ENCODE assay signal across 8 cellular contexts in the genomic region with DNA sequence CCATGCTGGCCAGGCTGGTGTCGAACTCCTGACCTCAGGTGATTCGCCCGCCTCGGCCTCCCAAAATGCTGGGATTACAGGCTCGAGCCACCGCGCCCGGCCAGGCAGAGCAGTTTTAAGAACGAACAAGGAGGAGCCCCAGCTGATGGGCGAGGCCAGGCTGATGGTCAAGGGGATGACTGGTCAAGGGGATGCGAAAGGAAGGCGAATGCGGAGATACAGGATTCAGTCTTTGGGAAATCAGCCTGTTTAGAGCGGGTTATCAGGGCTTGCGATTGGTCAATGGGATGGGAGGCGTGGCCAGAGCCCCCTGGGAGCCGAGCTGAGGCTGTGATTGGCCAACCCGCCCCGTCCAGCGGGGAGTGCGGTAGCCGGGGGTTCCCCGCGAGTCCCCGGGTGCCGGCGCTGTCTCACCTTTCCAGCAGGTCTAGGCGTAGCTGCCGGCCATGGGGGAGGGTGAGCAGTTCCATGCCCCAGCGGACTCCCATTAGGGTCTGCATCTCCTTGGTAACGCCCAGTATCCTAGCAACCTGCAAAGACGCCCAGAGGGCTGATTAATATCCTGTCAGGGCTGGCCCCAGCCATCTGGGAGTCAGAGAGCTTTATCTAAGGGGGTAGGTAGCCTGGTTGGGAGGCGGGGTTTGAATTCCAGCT. TPM values are rescaled to one million over a fixed set of nuclear protein-coding genes. Genes with fewer than 3 reads are reported as not detected.
DNase-seq lines count a peak whose midpoint lies in the region; ATAC-seq, FAIRE-seq and TF ChIP-seq lines count a peak whose summit lies in the region.

No MANE protein-coding gene starts in this region.

- 41% methylated on average over 30 of the region's 33 CpGs for WGBS in HepG2 (ENCODE audit: low lambda C conversion rate)
- WGBS in right lobe of liver (ENCODE audit: insufficient coverage, low coverage, low lambda C conversion rate, missing lambda C conversion rate): 39% methylated on average over 17 of the region's 33 CpGs

- no TSS peak for BruUV-seq in HepG2 (replicated peaks; lab: Mats Ljungman, UMichigan)

- POLR2A ChIA-PET in HepG2 (lab: Yijun Ruan, JAX): no interaction called here

- H3K4me1 Mint-ChIP-seq in activated naive CD8-positive, alpha-beta T cell treated with anti-CD3 and anti-CD28 coated beads for 36 hours: peaks cover 8% of the 10 kb centered on the region

- H3K36me3 ChIP-seq in HepG2 (replicated peaks in 1 of 2; ENCODE audit: control insufficient read depth in 1 of 2, insufficient read depth in 2 of 2, low read length in 2 of 2): no peaks in the 10 kb centered on the region
- no peaks in the 10 kb centered on the region for H3K36me3 ChIP-seq in right lobe of liver
- no peaks in the 10 kb centered on the region for H3K36me3 ChIP-seq in uterus

- H3K9me3 Mint-ChIP-seq in activated naive CD8-positive, alpha-beta T cell treated with anti-CD3 and anti-CD28 coated beads for 36 hours: no peaks in the 10 kb centered on the region

- CTCF ChIA-PET in HepG2 (lab: Yijun Ruan, JAX; ENCODE audit: low intra/inter-chr PET ratio, low total read pairs): no interaction called here

- H3K4me1 ChIP-seq in HepG2 (ENCODE audit: insufficient read depth, low read length): peaks cover 22% of the 10 kb centered on the region
- no peaks in the 10 kb centered on the region for H3K4me1 ChIP-seq in right lobe of liver
- no peaks in the 10 kb centered on the region for H3K4me1 ChIP-seq in uterus

- no peak for TF ChIP-seq RAD21 in HepG2 (CRISPR knock-in tag; IDR thresholded peaks at IDR 0.05)

- no peak for DNase-seq in HepG2 (ENCODE audit: low spot score)
- no peak for DNase-seq in right lobe of liver
- no peak for DNase-seq in activated naive CD8-positive, alpha-beta T cell treated with anti-CD3 and anti-CD28 coated beads for 36 hours
- DNase-seq in uterus: peak; percentile 40 to 62
- no peak for DNase-seq in SW 1271 (lab: John Stamatoyannopoulos, UW)
- no peak for DNase-seq in RKO (ENCODE audit: low spot score)

- in situ Hi-C loops in HepG2 (cut with HindIII; ENCODE audit: extremely low pct_ligation_motif_present, low pct_unique_long_range_greater_than_20kb): no loop called here

- no peak overlapping the region for H3K4me2 ChIP-seq in HepG2 (ENCODE audit: low read depth, low read length)

- TF ChIP-seq POLR2A in HepG2 (IDR thresholded peaks at IDR 0.05; ENCODE audit: insufficient read depth in 1 of 2, low read depth in 2 of 2, low read length in 2 of 2) (no peak), right lobe of liver (IDR thresholded peaks at IDR 0.05) (no peak), uterus (IDR thresholded peaks at IDR 0.05) (no peak)

- no peak overlapping the region for H2AFZ ChIP-seq in HepG2 (ENCODE audit: low read length)

- H3K27ac ChIP-seq in HepG2 (ENCODE audit: extremely low read length, insufficient read depth, low read length) (no peak overlapping the region), right lobe of liver (no peak overlapping the region), uterus (peak overlapping the region in 1 of 2 donors; percentile 72)

- FAIRE-seq in HepG2 (lab: Jason Lieb, UNC): no peak

- no peak overlapping the region for H3K4me3 ChIP-seq in HepG2 (replicated peaks in 1 of 3; ENCODE audit: insufficient read depth in 1 of 3, low read depth in 2 of 3, low read length in 3 of 3)
- peak overlapping the region in 1 of 3 donors; percentile 16 for H3K4me3 ChIP-seq in right lobe of liver
- peak overlapping the region; percentile 50 for H3K4me3 ChIP-seq in iPS-18c (ENCODE audit: insufficient read depth, low read depth, low read length)
- H3K4me3 ChIP-seq in uterus: no peak overlapping the region

- peak overlapping the region; percentile 8 for H3K27ac Mint-ChIP-seq in activated naive CD8-positive, alpha-beta T cell treated with anti-CD3 and anti-CD28 coated beads for 36 hours

- TF ChIP-seq CTCF in HepG2 (CRISPR knock-in tag; IDR thresholded peaks at IDR 0.05) (no peak), right lobe of liver (IDR thresholded peaks at IDR 0.05) (no peak), uterus (IDR thresholded peaks at IDR 0.05) (no peak)

- peaks cover 5 to 55% of the 10 kb centered on the region in 2 experiments; a peak in 4 of 5 replicates for H3K27me3 ChIP-seq in HepG2 (ENCODE audit: control insufficient read depth in 1 of 2, insufficient read depth in 2 of 2, low read length in 2 of 2)
- H3K27me3 ChIP-seq in right lobe of liver: peaks cover 0 to 8% of the 10 kb centered on the region in 2 donors
- no peaks in the 10 kb centered on the region for H3K27me3 ChIP-seq in uterus

- TF ChIP-seq EP300 in HepG2 (IDR thresholded peaks at IDR 0.05; ENCODE audit: low read depth in 2 of 2, low read length in 2 of 2) (no peak), HepG2 (CRISPR knock-in tag; IDR thresholded peaks at IDR 0.05; ENCODE audit: borderline replicate concordance) (no peak)

- intact Hi-C loops in HepG2 (cut with micrococcal nuclease; ENCODE audit: unreplicated experiment): no loop called here
- intact Hi-C loops in right lobe of liver (cut with DNase I): no loop called here
- intact Hi-C loops in uterus (cut with DNase I; ENCODE audit: low total_unique reads): no loop called here

- ATAC-seq in HepG2 (peak; percentile 9; the same call in 1 of the 3 replicates), right lobe of liver (no peak), GM18868 (IDR thresholded peaks at IDR 0.05; ENCODE audit: unreplicated experiment) (no peak)

- H3K79me2 ChIP-seq in HepG2 (ENCODE audit: insufficient read depth, low read length): no peaks in the 10 kb centered on the region

- no peak overlapping the region for H3K9ac ChIP-seq in HepG2 (ENCODE audit: insufficient read depth, low read depth, low read length)

- H3K9me3 ChIP-seq in HepG2 (ENCODE audit: low read length): no peaks in the 10 kb centered on the region
- no peaks in the 10 kb centered on the region for H3K9me3 ChIP-seq in right lobe of liver
- no peaks in the 10 kb centered on the region for H3K9me3 ChIP-seq in iPS-18c (ENCODE audit: control insufficient read depth, insufficient read depth, low read length)
- H3K9me3 ChIP-seq in uterus: no peaks in the 10 kb centered on the region

- no peaks in the 10 kb centered on the region for H4K20me1 ChIP-seq in HepG2 (ENCODE audit: insufficient read depth, low read length)

- peaks cover 5% of the 10 kb centered on the region for H3K36me3 Mint-ChIP-seq in activated naive CD8-positive, alpha-beta T cell treated with anti-CD3 and anti-CD28 coated beads for 36 hours

- H3K27me3 Mint-ChIP-seq in activated naive CD8-positive, alpha-beta T cell treated with anti-CD3 and anti-CD28 coated beads for 36 hours: no peaks in the 10 kb centered on the region

- H3K4me3 Mint-ChIP-seq in activated naive CD8-positive, alpha-beta T cell treated with anti-CD3 and anti-CD28 coated beads for 36 hours: no peak overlapping the region

RNA-seq across cellular contexts. Expression of gene TOR2A, which starts 7.5 kb away (rescaled TPM):
- total RNA-seq in HepG2 (2016; rRNA removed; fragmentation: Illumina TruSeq; extraction: Trizol) (5.5 and 7.2 TPM in 2 replicates), right lobe of liver (10 to 100 TPM in 2 of 6 experiments, 1 to 10 TPM in 4; 6.1 to 15.3 (median 7.7) TPM), uterus (10 to 100 TPM in 2 of 4 donors, 1 to 10 TPM in 2; 2.0 to 73.8 (median 7.0) TPM)
- total RNA-seq in HepG2 (2016; cell fraction: cytosol; rRNA removed; fragmentation: Illumina TruSeq; extraction: Trizol; ENCODE audit: low read depth): 5.2 and 7.3 TPM in 2 replicates
- 4.5 and 7.9 TPM in 2 replicates for total RNA-seq in HepG2 (2016; cell fraction: insoluble cytoplasmic fraction; rRNA removed; fragmentation: Illumina TruSeq; extraction: Trizol)
- 7.9 and 11.8 TPM in 2 replicates for total RNA-seq in HepG2 (2016; cell fraction: membrane; rRNA removed; fragmentation: Illumina TruSeq; extraction: Trizol)
- total RNA-seq in HepG2 (2016; cell fraction: nucleus; rRNA removed; fragmentation: Illumina TruSeq; extraction: Trizol): 6.0 and 8.4 TPM in 2 replicates
- 3.5 and 4.9 TPM in 2 replicates for polyA plus RNA-seq in HepG2 (2011; rRNA removed)
- polyA plus RNA-seq in HepG2 (2011; cell fraction: cytosol; rRNA removed): 3.9 and 7.0 TPM in 2 replicates
- polyA plus RNA-seq in HepG2 (2011; cell fraction: nucleus; rRNA removed): 10.9 and 13.2 TPM in 2 replicates
- 3.9 and 5.6 TPM in 2 replicates for polyA plus RNA-seq in HepG2 (2012)
- 7.5 and 14.0 TPM in 2 replicates for polyA plus RNA-seq in HepG2 (2016; cell fraction: cytosol; fragmentation: Illumina TruSeq; extraction: Trizol; ENCODE audit: low read depth)
- 8.1 and 8.2 TPM in 2 replicates for polyA plus RNA-seq in HepG2 (2016; cell fraction: insoluble cytoplasmic fraction; fragmentation: Illumina TruSeq; extraction: Trizol; ENCODE audit: low read depth)
- 13.5 and 15.3 TPM in 2 replicates for polyA plus RNA-seq in HepG2 (2016; cell fraction: membrane; fragmentation: Illumina TruSeq; extraction: Trizol; ENCODE audit: low read depth)
- 15.9 and 17.9 TPM in 2 replicates for polyA plus RNA-seq in HepG2 (2016; cell fraction: nucleus; fragmentation: Illumina TruSeq; extraction: Trizol; ENCODE audit: insufficient read depth, low read depth)
- 5.5 and 15.6 TPM in 2 replicates for polyA minus RNA-seq in HepG2 (2011; rRNA and poly(A)+ RNA removed; ENCODE audit: low replicate concordance)
- polyA minus RNA-seq in HepG2 (2011; cell fraction: cytosol; rRNA and poly(A)+ RNA removed): 3.2 and 3.6 TPM in 2 replicates
- polyA minus RNA-seq in HepG2 (2011; cell fraction: nucleus; rRNA and poly(A)+ RNA removed): 2.4 and 3.0 TPM in 2 replicates
- total RNA-seq in activated naive CD8-positive, alpha-beta T cell treated with anti-CD3 and anti-CD28 coated beads for 36 hours: 10 to 100 TPM; 17.7 to 18.1 TPM

RNA-seq across cellular contexts. Expression of gene TTC16, which starts 26.7 kb away (rescaled TPM):
- total RNA-seq in HepG2 (2016; rRNA removed; fragmentation: Illumina TruSeq; extraction: Trizol) (not detected in 2 replicates), right lobe of liver (under 1 TPM in 2 of 6 experiments, not detected in 4; 0.05 to 0.12 TPM), uterus (10 to 100 TPM in 1 of 4 donors, under 1 TPM in 2, not detected in 1; 0.48 to 12.6 (median 0.67) TPM)
- not detected in 2 replicates for total RNA-seq in HepG2 (2016; cell fraction: cytosol; rRNA removed; fragmentation: Illumina TruSeq; extraction: Trizol; ENCODE audit: low read depth)
- not detected in 2 replicates for total RNA-seq in HepG2 (2016; cell fraction: insoluble cytoplasmic fraction; rRNA removed; fragmentation: Illumina TruSeq; extraction: Trizol)
- total RNA-seq in HepG2 (2016; cell fraction: membrane; rRNA removed; fragmentation: Illumina TruSeq; extraction: Trizol): not detected in 2 replicates
- total RNA-seq in HepG2 (2016; cell fraction: nucleus; rRNA removed; fragmentation: Illumina TruSeq; extraction: Trizol): not detected in 2 replicates
- not detected in 2 replicates for polyA plus RNA-seq in HepG2 (2011; rRNA removed)
- polyA plus RNA-seq in HepG2 (2011; cell fraction: cytosol; rRNA removed): 0.03 TPM in 1 of 2 replicates, not detected in the other
- 0.08 TPM in 1 of 2 replicates, not detected in the other for polyA plus RNA-seq in HepG2 (2011; cell fraction: nucleus; rRNA removed)
- polyA plus RNA-seq in HepG2 (2012): not detected in 2 replicates
- not detected in 2 replicates for polyA plus RNA-seq in HepG2 (2016; cell fraction: cytosol; fragmentation: Illumina TruSeq; extraction: Trizol; ENCODE audit: low read depth)
- not detected in 2 replicates for polyA plus RNA-seq in HepG2 (2016; cell fraction: insoluble cytoplasmic fraction; fragmentation: Illumina TruSeq; extraction: Trizol; ENCODE audit: low read depth)
- polyA plus RNA-seq in HepG2 (2016; cell fraction: membrane; fragmentation: Illumina TruSeq; extraction: Trizol; ENCODE audit: low read depth): 0.09 TPM in 1 of 2 replicates, not detected in the other
- not detected in 2 replicates for polyA plus RNA-seq in HepG2 (2016; cell fraction: nucleus; fragmentation: Illumina TruSeq; extraction: Trizol; ENCODE audit: insufficient read depth, low read depth)
- polyA minus RNA-seq in HepG2 (2011; rRNA and poly(A)+ RNA removed; ENCODE audit: low replicate concordance): 0.72 TPM in 1 of 2 replicates, not detected in the other
- polyA minus RNA-seq in HepG2 (2011; cell fraction: cytosol; rRNA and poly(A)+ RNA removed): not detected in 2 replicates
- polyA minus RNA-seq in HepG2 (2011; cell fraction: nucleus; rRNA and poly(A)+ RNA removed): not detected in 2 replicates
- total RNA-seq in activated naive CD8-positive, alpha-beta T cell treated with anti-CD3 and anti-CD28 coated beads for 36 hours: 1 to 10 TPM; 1.3 to 1.4 TPM

RNA-seq across cellular contexts. Expression of gene PTRH1, which starts 27.1 kb away (rescaled TPM):
- total RNA-seq in HepG2 (2016; rRNA removed; fragmentation: Illumina TruSeq; extraction: Trizol) (7.6 and 10.4 TPM in 2 replicates), right lobe of liver (10 to 100 TPM in 2 of 6 experiments, 1 to 10 TPM in 4; 4.8 to 21.2 (median 6.8) TPM), uterus (10 to 100 TPM in 2 of 4 donors, 1 to 10 TPM in 2; 3.8 to 18.4 (median 10.4) TPM)
- 3.7 and 4.7 TPM in 2 replicates for total RNA-seq in HepG2 (2016; cell fraction: cytosol; rRNA removed; fragmentation: Illumina TruSeq; extraction: Trizol; ENCODE audit: low read depth)
- total RNA-seq in HepG2 (2016; cell fraction: insoluble cytoplasmic fraction; rRNA removed; fragmentation: Illumina TruSeq; extraction: Trizol): 9.5 and 11.7 TPM in 2 replicates
- 3.7 and 4.4 TPM in 2 replicates for total RNA-seq in HepG2 (2016; cell fraction: membrane; rRNA removed; fragmentation: Illumina TruSeq; extraction: Trizol)
- total RNA-seq in HepG2 (2016; cell fraction: nucleus; rRNA removed; fragmentation: Illumina TruSeq; extraction: Trizol): 3.4 and 3.9 TPM in 2 replicates
- polyA plus RNA-seq in HepG2 (2011; rRNA removed): 4.0 and 5.4 TPM in 2 replicates
- polyA plus RNA-seq in HepG2 (2011; cell fraction: cytosol; rRNA removed): 5.4 and 8.9 TPM in 2 replicates
- polyA plus RNA-seq in HepG2 (2011; cell fraction: nucleus; rRNA removed): 6.0 and 7.2 TPM in 2 replicates
- 3.0 and 3.2 TPM in 2 replicates for polyA plus RNA-seq in HepG2 (2012)
- polyA plus RNA-seq in HepG2 (2016; cell fraction: cytosol; fragmentation: Illumina TruSeq; extraction: Trizol; ENCODE audit: low read depth): 3.5 and 3.9 TPM in 2 replicates
- polyA plus RNA-seq in HepG2 (2016; cell fraction: insoluble cytoplasmic fraction; fragmentation: Illumina TruSeq; extraction: Trizol; ENCODE audit: low read depth): 8.4 and 8.9 TPM in 2 replicates
- 3.9 and 4.4 TPM in 2 replicates for polyA plus RNA-seq in HepG2 (2016; cell fraction: membrane; fragmentation: Illumina TruSeq; extraction: Trizol; ENCODE audit: low read depth)
- polyA plus RNA-seq in HepG2 (2016; cell fraction: nucleus; fragmentation: Illumina TruSeq; extraction: Trizol; ENCODE audit: insufficient read depth, low read depth): 6.4 and 9.2 TPM in 2 replicates
- polyA minus RNA-seq in HepG2 (2011; rRNA and poly(A)+ RNA removed; ENCODE audit: low replicate concordance): 5.1 and 17.9 TPM in 2 replicates
- polyA minus RNA-seq in HepG2 (2011; cell fraction: cytosol; rRNA and poly(A)+ RNA removed): 1.8 and 1.9 TPM in 2 replicates
- polyA minus RNA-seq in HepG2 (2011; cell fraction: nucleus; rRNA and poly(A)+ RNA removed): 1.9 and 3.9 TPM in 2 replicates
- 10 to 100 TPM; 19.7 to 21.2 TPM for total RNA-seq in activated naive CD8-positive, alpha-beta T cell treated with anti-CD3 and anti-CD28 coated beads for 36 hours

RNA-seq across cellular contexts. Expression of gene CFAP157, which starts 35.8 kb away (rescaled TPM):
- total RNA-seq in HepG2 (2016; rRNA removed; fragmentation: Illumina TruSeq; extraction: Trizol) (not detected in 2 replicates), right lobe of liver (under 1 TPM in 1 of 6 experiments, not detected in 5; 0.10 TPM), uterus (1 to 10 TPM in 3 of 4 donors, not detected in 1; 2.1 to 5.4 (median 4.4) TPM)
- total RNA-seq in HepG2 (2016; cell fraction: cytosol; rRNA removed; fragmentation: Illumina TruSeq; extraction: Trizol; ENCODE audit: low read depth): 0.09 TPM in 1 of 2 replicates, not detected in the other
- total RNA-seq in HepG2 (2016; cell fraction: insoluble cytoplasmic fraction; rRNA removed; fragmentation: Illumina TruSeq; extraction: Trizol): 0.11 TPM in 1 of 2 replicates, not detected in the other
- total RNA-seq in HepG2 (2016; cell fraction: membrane; rRNA removed; fragmentation: Illumina TruSeq; extraction: Trizol): not detected in 2 replicates
- total RNA-seq in HepG2 (2016; cell fraction: nucleus; rRNA removed; fragmentation: Illumina TruSeq; extraction: Trizol): not detected in 2 replicates
- polyA plus RNA-seq in HepG2 (2011; rRNA removed): 0.07 TPM in 1 of 2 replicates, not detected in the other
- polyA plus RNA-seq in HepG2 (2011; cell fraction: cytosol; rRNA removed): 0.03 TPM in 1 of 2 replicates, not detected in the other
- 0.24 and 0.47 TPM in 2 replicates for polyA plus RNA-seq in HepG2 (2011; cell fraction: nucleus; rRNA removed)
- 0.15 and 0.28 TPM in 2 replicates for polyA plus RNA-seq in HepG2 (2012)
- not detected in 2 replicates for polyA plus RNA-seq in HepG2 (2016; cell fraction: cytosol; fragmentation: Illumina TruSeq; extraction: Trizol; ENCODE audit: low read depth)
- polyA plus RNA-seq in HepG2 (2016; cell fraction: insoluble cytoplasmic fraction; fragmentation: Illumina TruSeq; extraction: Trizol; ENCODE audit: low read depth): not detected in 2 replicates
- not detected in 2 replicates for polyA plus RNA-seq in HepG2 (2016; cell fraction: membrane; fragmentation: Illumina TruSeq; extraction: Trizol; ENCODE audit: low read depth)
- polyA plus RNA-seq in HepG2 (2016; cell fraction: nucleus; fragmentation: Illumina TruSeq; extraction: Trizol; ENCODE audit: insufficient read depth, low read depth): not detected in 2 replicates
- polyA minus RNA-seq in HepG2 (2011; rRNA and poly(A)+ RNA removed; ENCODE audit: low replicate concordance): not detected in 2 replicates
- polyA minus RNA-seq in HepG2 (2011; cell fraction: cytosol; rRNA and poly(A)+ RNA removed): not detected in 2 replicates
- polyA minus RNA-seq in HepG2 (2011; cell fraction: nucleus; rRNA and poly(A)+ RNA removed): 0.12 TPM in 1 of 2 replicates, not detected in the other
- not detected for total RNA-seq in activated naive CD8-positive, alpha-beta T cell treated with anti-CD3 and anti-CD28 coated beads for 36 hours

RNA-seq across cellular contexts. Expression of gene SH2D3C, which starts 35.9 kb away (rescaled TPM):
- not detected in 2 replicates for total RNA-seq in HepG2 (2016; rRNA removed; fragmentation: Illumina TruSeq; extraction: Trizol)
- total RNA-seq in HepG2 (2016; cell fraction: cytosol; rRNA removed; fragmentation: Illumina TruSeq; extraction: Trizol; ENCODE audit: low read depth): not detected in 2 replicates
- total RNA-seq in HepG2 (2016; cell fraction: insoluble cytoplasmic fraction; rRNA removed; fragmentation: Illumina TruSeq; extraction: Trizol): not detected in 2 replicates
- total RNA-seq in HepG2 (2016; cell fraction: membrane; rRNA removed; fragmentation: Illumina TruSeq; extraction: Trizol): not detected in 2 replicates
- total RNA-seq in HepG2 (2016; cell fraction: nucleus; rRNA removed; fragmentation: Illumina TruSeq; extraction: Trizol): not detected in 2 replicates
- not detected in 2 replicates for polyA plus RNA-seq in HepG2 (2011; rRNA removed)
- 0.03 TPM in 1 of 2 replicates, not detected in the other for polyA plus RNA-seq in HepG2 (2011; cell fraction: cytosol; rRNA removed)
- not detected in 2 replicates for polyA plus RNA-seq in HepG2 (2011; cell fraction: nucleus; rRNA removed)
- 0.19 TPM in 1 of 2 replicates, not detected in the other for polyA plus RNA-seq in HepG2 (2012)
- not detected in 2 replicates for polyA plus RNA-seq in HepG2 (2016; cell fraction: cytosol; fragmentation: Illumina TruSeq; extraction: Trizol; ENCODE audit: low read depth)
- polyA plus RNA-seq in HepG2 (2016; cell fraction: insoluble cytoplasmic fraction; fragmentation: Illumina TruSeq; extraction: Trizol; ENCODE audit: low read depth): not detected in 2 replicates
- polyA plus RNA-seq in HepG2 (2016; cell fraction: membrane; fragmentation: Illumina TruSeq; extraction: Trizol; ENCODE audit: low read depth): not detected in 2 replicates
- not detected in 2 replicates for polyA plus RNA-seq in HepG2 (2016; cell fraction: nucleus; fragmentation: Illumina TruSeq; extraction: Trizol; ENCODE audit: insufficient read depth, low read depth)
- 0.20 and 0.84 TPM in 2 replicates for polyA minus RNA-seq in HepG2 (2011; rRNA and poly(A)+ RNA removed; ENCODE audit: low replicate concordance)
- polyA minus RNA-seq in HepG2 (2011; cell fraction: cytosol; rRNA and poly(A)+ RNA removed): not detected in 2 replicates
- polyA minus RNA-seq in HepG2 (2011; cell fraction: nucleus; rRNA and poly(A)+ RNA removed): not detected in 2 replicates
- 1 to 10 TPM; 1.7 to 5.6 (median 2.7) TPM for total RNA-seq in right lobe of liver
- total RNA-seq in activated naive CD8-positive, alpha-beta T cell treated with anti-CD3 and anti-CD28 coated beads for 36 hours: 10 to 100 TPM; 20.4 to 21.5 TPM
- 10 to 100 TPM in 3 of 4 donors, 1 to 10 TPM in 1; 3.6 to 38.1 (median 19.8) TPM for total RNA-seq in uterus

Comparison
In these comparisons a context has a peak if more than half of its experiments do, and no peak if none do; other contexts are left out.
1. DNase-seq: peak in uterus (2 of 2); none in HepG2 (single experiment), right lobe of liver (0 of 3), activated naive CD8-positive, alpha-beta T cell treated with anti-CD3 and anti-CD28 coated beads for 36 hours (single experiment), SW 1271 (0 of 2) and RKO (single experiment).